Comparison of ENCODE assay signal across 13 cellular contexts in genomic region chr10:19970707-19971106, GRCh38.
"Had no signal": no experiment of that assay in that cellular context is flagged by ENCODE, and none has a peak within 500 bp of the region (broad histone marks: within the 10 kb centered on the region; RNA-seq: fewer than 3 reads in every experiment).

No MANE protein-coding gene starts in this region.

- H3K4me3 ChIP-seq: cardiac muscle cell, smooth muscle cell, transverse colon had no signal

- H3K9me3 Mint-ChIP-seq: activated T-cell treated with anti-CD3 and anti-CD28 coated beads, Interleukin-2, amount 50 U/mL, for 24 hours had no signal

- H3K9ac ChIP-seq: parathyroid adenoma had no signal

- H3K36me3 Mint-ChIP-seq: activated naive CD8-positive, alpha-beta T cell had no signal

- H3K27ac ChIP-seq: cardiac muscle cell, parathyroid adenoma, transverse colon had no signal

- DNase-seq: activated CD4-positive, alpha-beta T cell treated with anti-CD3 and anti-CD28 coated beads, Interleukin-2, amount 50 U/mL, for 4 hours; activated effector memory CD4-positive, alpha-beta T cell treated with Interleukin-2 at 50 U/mL for 16 hours; activated T-cell treated with anti-CD3 and anti-CD28 coated beads, Interleukin-2, amount 50 U/mL, for 24 hours; erythroblast; glutamatergic neuron; mesendoderm; transverse colon had no signal

- ATAC-seq: activated CD4-positive, CD25-positive, alpha-beta regulatory T cell treated with anti-CD3 and anti-CD28 coated beads, Interleukin-2, amount 50 U/mL, for 24 hours; left lobe of liver had no signal

- H3K27ac Mint-ChIP-seq: activated naive CD8-positive, alpha-beta T cell; activated T-cell treated with anti-CD3 and anti-CD28 coated beads, Interleukin-2, amount 50 U/mL, for 24 hours had no signal

- H3K4me3 Mint-ChIP-seq: activated naive CD8-positive, alpha-beta T cell; activated T-cell treated with anti-CD3 and anti-CD28 coated beads, Interleukin-2, amount 50 U/mL, for 24 hours had no signal

- H3K9me3 ChIP-seq: transverse colon had no signal

- H3K27me3 Mint-ChIP-seq: activated naive CD8-positive, alpha-beta T cell; activated T-cell treated with anti-CD3 and anti-CD28 coated beads, Interleukin-2, amount 50 U/mL, for 24 hours had no signal

- H3K36me3 ChIP-seq: cardiac muscle cell, transverse colon had no signal
